Comparison of ENCODE assay signal across 12 cellular contexts in the genomic region with DNA sequence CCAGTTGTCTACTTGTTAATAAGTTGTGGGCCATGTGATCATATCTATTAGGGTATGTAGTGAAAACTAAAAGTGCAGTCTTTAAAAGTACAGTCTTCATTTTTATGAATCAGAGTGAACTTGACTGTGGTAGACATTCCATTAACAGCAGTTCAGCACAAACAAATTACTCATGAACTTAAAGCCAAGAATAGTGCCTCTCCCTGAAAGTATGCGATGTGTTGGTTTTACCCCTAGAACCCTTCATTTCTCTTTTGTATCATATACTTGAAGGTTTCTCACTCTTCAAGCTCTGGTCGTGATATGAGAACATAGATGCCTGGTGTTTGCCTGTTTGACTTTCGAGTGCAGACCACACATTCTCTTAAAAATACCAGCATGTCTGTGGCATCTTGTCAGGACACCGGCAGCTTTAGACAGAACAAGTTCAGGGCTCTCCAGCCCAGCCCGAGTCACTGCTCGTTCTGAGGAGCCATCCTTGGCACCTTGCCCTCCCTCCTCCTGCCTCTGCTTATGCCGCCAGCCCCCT.
DNase-seq lines count a peak whose midpoint lies in the region; ATAC-seq, FAIRE-seq and TF ChIP-seq lines count a peak whose summit lies in the region.
"Had no signal": no experiment of that assay in that cellular context is flagged by ENCODE, and none has a peak within 500 bp of the region (broad histone marks: within the 10 kb centered on the region; RNA-seq: fewer than 3 reads in every experiment).

No MANE protein-coding gene starts in this region.

- WGBS in A549 (ENCODE audit: missing lambda C conversion rate) = 36% methylated on average over 7 of the region's 7 CpGs

- H3K4me3 ChIP-seq in A549 (no peak overlapping the region), fibroblast of mammary gland (ENCODE audit: control insufficient read depth, low read depth, low read length) (no peak overlapping the region)
- H3K4me3 ChIP-seq: prostate gland had no signal

- no peak for FAIRE-seq in A549 (lab: Jason Lieb, UNC)

- no peaks in the 10 kb centered on the region for H3K9me3 ChIP-seq in A549
- H3K9me3 ChIP-seq: prostate gland had no signal

- no peak for DNase-seq in A549 (ENCODE audit: low read depth in 1 of 2, low spot score in 1 of 2)
- peak; percentile 43 for DNase-seq in HS-5 (ENCODE audit: low read depth)
- DNase-seq in fibroblast of mammary gland (ENCODE audit: low read depth) = peak; percentile 72
- DNase-seq in SHP77 (lab: John Stamatoyannopoulos, UW) = no peak
- no peak for DNase-seq in stimulated activated CD4-positive, alpha-beta T cell treated with anti-CD3 and anti-CD28 coated beads, Interleukin-15, amount 100 ng/mL, for 24 hours
- DNase-seq: anterior cingulate cortex; NCI-H345; stimulated activated CD8-positive, alpha-beta memory T cell treated with anti-CD3 and anti-CD28 coated beads, Interleukin-4, amount 100 ng/mL, for 48 hours had no signal

- peaks cover 13% of the 10 kb centered on the region for H3K4me1 ChIP-seq in A549
- H3K4me1 ChIP-seq: prostate gland had no signal

- H3K27ac ChIP-seq in A549 = peak overlapping the region in 1 of 2 experiments; percentile 29; a peak in 1 of 6 replicates

- CTCF ChIA-PET in A549 (lab: Yijun Ruan, JAX) = interaction anchor here (0.8 to 2.3 kb wide), 2 partner anchors 34 to 46 kb away, joined by 5 to 6 read pairs; no protein-coding TSS in a partner anchor

- no peak for TF ChIP-seq EP300 in A549 (IDR thresholded peaks at IDR 0.05)

- H3K4me2 ChIP-seq in A549 = peak overlapping the region; percentile 39

- TF ChIP-seq RAD21 in A549 (conservative IDR thresholded peaks at IDR 0.05 in 1 of 2, IDR thresholded peaks at IDR 0.05 in 1 of 2) = no peak

- no peak for TF ChIP-seq POLR2A in A549 (IDR thresholded peaks at IDR 0.05; ENCODE audit: low read length)

- POLR2A ChIA-PET in A549 (lab: Yijun Ruan, JAX) = no interaction called here

- ATAC-seq in A549 = peak; percentile 52 to 78; a peak in 4 of 6 replicates
- ATAC-seq in GM18868 (IDR thresholded peaks at IDR 0.05; ENCODE audit: unreplicated experiment) = peak; percentile 64
- no peak for ATAC-seq in GM18511 (IDR thresholded peaks at IDR 0.05; ENCODE audit: unreplicated experiment)
- no peak for ATAC-seq in HG03520 (IDR thresholded peaks at IDR 0.05; ENCODE audit: unreplicated experiment)

- no peak for TF ChIP-seq CTCF in A549 (IDR thresholded peaks at IDR 0.05)
- no peak for TF ChIP-seq CTCF in fibroblast of mammary gland (conservative IDR thresholded peaks at IDR 0.05; ENCODE audit: control insufficient read depth, insufficient read depth, low read depth, low read length)

TF ChIP-seq in A549, 52 proteins besides CTCF, POLR2A, EP300 and RAD21:
- TF ChIP-seq CHD2 (IDR thresholded peaks at IDR 0.05; ENCODE audit: low read length, partially characterized antibody) = no peak
- TF ChIP-seq TP53 (CRISPR knock-in tag; IDR thresholded peaks at IDR 0.05) = no peak
- TF ChIP-seq, protein P1, sequence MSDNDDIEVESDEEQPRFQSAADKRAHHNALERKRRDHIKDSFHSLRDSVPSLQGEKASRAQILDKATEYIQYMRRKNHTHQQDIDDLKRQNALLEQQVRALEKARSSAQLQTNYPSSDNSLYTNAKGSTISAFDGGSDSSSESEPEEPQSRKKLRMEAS (IDR thresholded peaks at IDR 0.05) = no peak
- no peak for TF ChIP-seq RFX5 (IDR thresholded peaks at IDR 0.05)
- TF ChIP-seq NFE2L2 (conservative IDR thresholded peaks at IDR 0.05; ENCODE audit: low read length) = no peak

Comparison
In these comparisons a context has a peak if more than half of its experiments do, and no peak if none do; other contexts are left out.
1. ATAC-seq: peak in A549 (2 of 2) and GM18868 (single experiment); none in GM18511 (single experiment) and HG03520 (single experiment).
2. DNase-seq: peak in HS-5 (single experiment) and fibroblast of mammary gland (single experiment); none in A549 (0 of 2), SHP77 (0 of 2) and stimulated activated CD4-positive, alpha-beta T cell treated with anti-CD3 and anti-CD28 coated beads, Interleukin-15, amount 100 ng/mL, for 24 hours (single experiment).